Comparison of ENCODE assay signal across 29 cellular contexts in genomic region chr12:8452976-8453616, GRCh38. TPM values are rescaled to one million over a fixed set of nuclear protein-coding genes. Genes with fewer than 3 reads are reported as not detected.
DNase-seq lines count a peak whose midpoint lies in the region; ATAC-seq and TF ChIP-seq lines count a peak whose summit lies in the region.
"Had no signal": no experiment of that assay in that cellular context is flagged by ENCODE, and none has a peak within 500 bp of the region (broad histone marks: within the 10 kb centered on the region; RNA-seq: fewer than 3 reads in every experiment).

No MANE protein-coding gene starts in this region.

- intact Hi-C loops in lower lobe of right lung (cut with DNase I): no loop called here

- no peak overlapping the region for H3K9ac ChIP-seq in HUES64 (ENCODE audit: low read depth, low read length)

- ATAC-seq in lower lobe of right lung: peak; percentile 63 to 68
- ATAC-seq: activated naive CD8-positive, alpha-beta T cell treated with anti-CD3 and anti-CD28 coated beads, Interleukin-2, amount 50 U/mL, for 24 hours; gastroesophageal sphincter; left ventricle myocardium superior; sciatic nerve; stimulated activated memory B cell treated with anti-CD40 and anti-IgM and Interleukin-4, amounts not matched to agents 10 μg/mL and 1 μg/mL and 100 μg/mL, for 72 hours had no signal

- WGBS in HUES64: 52% methylated on average over 3 of the region's 4 CpGs

- H3K27me3 ChIP-seq in HUES64 (ENCODE audit: insufficient read depth, low read length) (no peaks in the 10 kb centered on the region), lower lobe of right lung (ENCODE audit: low read depth) (no peaks in the 10 kb centered on the region)
- H3K27me3 ChIP-seq: suprapubic skin had no signal

- H3K4me1 ChIP-seq in HUES64 (ENCODE audit: insufficient read depth, low read length) (peaks cover 41% of the 10 kb centered on the region), lower lobe of right lung (peaks cover 6% of the 10 kb centered on the region)
- H3K4me1 ChIP-seq: gastroesophageal sphincter, suprapubic skin had no signal

- H3K4me3 ChIP-seq in HUES64 (ENCODE audit: low read length) (no peak overlapping the region), lower lobe of right lung (no peak overlapping the region)
- H3K4me3 ChIP-seq: gastroesophageal sphincter, SK-N-MC, suprapubic skin had no signal

- DNase-seq in SIG-M5 treated with dmso at 0.1 percent for 504 hours (lab: John Stamatoyannopoulos, UW; ENCODE audit: unreplicated experiment): peak; percentile 96
- DNase-seq in lower lobe of right lung: peak; percentile 51
- peak; percentile 4 for DNase-seq in superior temporal gyrus (ENCODE audit: extremely low spot score)
- DNase-seq in middle frontal gyrus (ENCODE audit: extremely low spot score, low spot score): no peak
- DNase-seq in COR-L47 (lab: John Stamatoyannopoulos, UW): no peak
- no peak for DNase-seq in activated CD8-positive, alpha-beta memory T cell treated with anti-CD3 and anti-CD28 coated beads for 24 hours
- no peak for DNase-seq in activated CD4-positive, alpha-beta T cell treated with anti-CD3 and anti-CD28 coated beads, Interleukin-2, amount 50 U/mL, for 1 hour
- DNase-seq: activated CD4-positive, alpha-beta T cell treated with anti-CD3 and anti-CD28 coated beads for 4 hours; activated naive CD8-positive, alpha-beta T cell treated with anti-CD3 and anti-CD28 coated beads, Interleukin-2, amount 50 U/mL, for 24 hours; activated T-cell treated with anti-CD3 and anti-CD28 coated beads, Interleukin-2, amount 50 U/mL, for 24 hours; Calu3; DND-41; HFFc6; left ventricle myocardium superior; NCI-H2029; NCI-H526; stimulated activated CD4-positive, alpha-beta T cell treated with anti-CD3 and anti-CD28 coated beads, Interleukin-4, amount 100 ng/mL, for 4 hours; T-helper 2 cell had no signal

- no peak for TF ChIP-seq CTCF in lower lobe of right lung (IDR thresholded peaks at IDR 0.05)

- H3K36me3 ChIP-seq in HUES64 (ENCODE audit: insufficient read depth, low read length): no peaks in the 10 kb centered on the region
- H3K36me3 ChIP-seq in lower lobe of right lung: no peaks in the 10 kb centered on the region
- H3K36me3 ChIP-seq: gastroesophageal sphincter, suprapubic skin had no signal

- no peaks in the 10 kb centered on the region for H3K9me3 ChIP-seq in HUES64 (ENCODE audit: insufficient read depth, low read depth, low read length)
- H3K9me3 ChIP-seq in lower lobe of right lung: no peaks in the 10 kb centered on the region
- H3K9me3 ChIP-seq: gastroesophageal sphincter, suprapubic skin had no signal

- H3K27ac ChIP-seq in HUES64 (ENCODE audit: low read depth, low read length) (peak overlapping the region; percentile 97; the same call in 1 of the 2 replicates), lower lobe of right lung (no peak overlapping the region)
- H3K27ac ChIP-seq: gastroesophageal sphincter, SK-N-MC, suprapubic skin had no signal

RNA-seq across cellular contexts. Expression of gene CLEC6A, which starts 2.7 kb away (rescaled TPM):
- not detected for polyA plus RNA-seq in HUES64 (2013, experiment 1 of 2)
- polyA plus RNA-seq in HUES64 (2013, experiment 2 of 2): not detected
- 3.4 TPM for total RNA-seq in lower lobe of right lung
- total RNA-seq: activated CD8-positive, alpha-beta memory T cell treated with anti-CD3 and anti-CD28 coated beads for 36 hours; Calu3; gastroesophageal sphincter; HFFc6; left ventricle myocardium superior; mucosa of gallbladder; posterior vena cava; RPMI7951; sciatic nerve; suprapubic skin; urinary bladder had no signal
- polyA plus RNA-seq: urinary bladder had no signal

Comparison
In these comparisons a context has a peak if more than half of its experiments do, and no peak if none do; other contexts are left out.
1. DNase-seq: peak in SIG-M5 treated with dmso at 0.1 percent for 504 hours (single experiment), lower lobe of right lung (single experiment) and superior temporal gyrus (single experiment); none in middle frontal gyrus (single experiment), COR-L47 (single experiment), activated CD8-positive, alpha-beta memory T cell treated with anti-CD3 and anti-CD28 coated beads for 24 hours (single experiment) and activated CD4-positive, alpha-beta T cell treated with anti-CD3 and anti-CD28 coated beads, Interleukin-2, amount 50 U/mL, for 1 hour (single experiment).